ENCODE assay signal across 28 cellular contexts in genomic region chr11:64466115-64466718, GRCh38.
"Had no signal": no experiment of that assay in that cellular context is flagged by ENCODE, and none has a peak within 500 bp of the region (broad histone marks: within the 10 kb centered on the region; RNA-seq: fewer than 3 reads in every experiment).

No MANE protein-coding gene starts in this region.

- ATAC-seq: activated CD4-positive, alpha-beta T cell treated with anti-CD3 and anti-CD28 coated beads for 36 hours; activated naive CD4-positive, alpha-beta T cell treated with anti-CD3 and anti-CD28 coated beads, Interleukin-2, amount 50 U/mL, for 72 hours; activated naive CD8-positive, alpha-beta T cell treated with anti-CD3 and anti-CD28 coated beads, Interleukin-2, amount 50 U/mL, for 24 hours; activated T-cell treated with anti-CD3 and anti-CD28 coated beads, Interleukin-2, amount 50 U/mL, for 72 hours; body of pancreas; esophagus mucosa; T-helper 17 cell had no signal

- H3K27ac Mint-ChIP-seq: activated CD4-positive, alpha-beta memory T cell treated with anti-CD3 and anti-CD28 coated beads for 36 hours; activated CD4-positive, alpha-beta T cell treated with anti-CD3 and anti-CD28 coated beads for 36 hours; activated CD4-positive, alpha-beta T cell treated with anti-CD3 and anti-CD28 coated beads, Interleukin-2, amount 10 ng/mL, durations not matched to agents 24 days and 14 days; activated naive CD4-positive, alpha-beta T cell treated with anti-CD3 and anti-CD28 coated beads, Interleukin-2, amount 10 ng/mL, durations not matched to agents 7 days and 5 days; activated naive CD4-positive, alpha-beta T cell treated with anti-CD3 and anti-CD28 coated beads, Interleukin-2, amount 50 U/mL, for 72 hours; activated naive CD8-positive, alpha-beta T cell treated with anti-CD3 and anti-CD28 coated beads, Interleukin-2, amount 50 U/mL, for 24 hours; activated T-cell treated with anti-CD3 and anti-CD28 coated beads, Interleukin-2, amount 50 U/mL, for 24 hours; activated T-cell treated with anti-CD3 and anti-CD28 coated beads, Interleukin-2, amount 50 U/mL, for 72 hours; endodermal cell; T-helper 17 cell; T-helper 2 cell treated with Interferon-gamma antibody and Interleukin-4, amounts not matched to agents 5 μg/mL and 100 μg/mL, for 36 hours had no signal

- H3K9me3 Mint-ChIP-seq: activated CD4-positive, alpha-beta memory T cell treated with anti-CD3 and anti-CD28 coated beads for 36 hours; activated CD4-positive, alpha-beta T cell treated with anti-CD3 and anti-CD28 coated beads, Interleukin-2, amount 10 ng/mL, durations not matched to agents 24 days and 14 days; activated naive CD4-positive, alpha-beta T cell treated with anti-CD3 and anti-CD28 coated beads, Interleukin-2, amount 10 ng/mL, durations not matched to agents 7 days and 5 days; activated naive CD4-positive, alpha-beta T cell treated with anti-CD3 and anti-CD28 coated beads, Interleukin-2, amount 50 U/mL, for 72 hours; activated naive CD8-positive, alpha-beta T cell treated with anti-CD3 and anti-CD28 coated beads, Interleukin-2, amount 50 U/mL, for 24 hours; activated T-cell treated with anti-CD3 and anti-CD28 coated beads, Interleukin-2, amount 50 U/mL, for 24 hours; endodermal cell; T-helper 2 cell treated with Interferon-gamma antibody and Interleukin-4, amounts not matched to agents 5 μg/mL and 100 μg/mL, for 36 hours had no signal

- H3K4me1 Mint-ChIP-seq: activated naive CD4-positive, alpha-beta T cell treated with anti-CD3 and anti-CD28 coated beads, Interleukin-2, amount 10 ng/mL, durations not matched to agents 7 days and 5 days; activated naive CD8-positive, alpha-beta T cell treated with anti-CD3 and anti-CD28 coated beads, Interleukin-2, amount 50 U/mL, for 24 hours; endodermal cell had no signal

- H3K36me3 Mint-ChIP-seq: activated CD4-positive, alpha-beta memory T cell treated with anti-CD3 and anti-CD28 coated beads for 36 hours; activated naive CD4-positive, alpha-beta T cell treated with anti-CD3 and anti-CD28 coated beads, Interleukin-2, amount 10 ng/mL, durations not matched to agents 7 days and 5 days; activated naive CD4-positive, alpha-beta T cell treated with anti-CD3 and anti-CD28 coated beads, Interleukin-2, amount 50 U/mL, for 72 hours had no signal

- DNase-seq: activated CD4-positive, alpha-beta memory T cell treated with anti-CD3 and anti-CD28 coated beads for 36 hours; activated CD4-positive, alpha-beta T cell treated with anti-CD3 and anti-CD28 coated beads for 36 hours; activated CD4-positive, alpha-beta T cell treated with anti-CD3 and anti-CD28 coated beads, Interleukin-2, amount 10 ng/mL, durations not matched to agents 24 days and 14 days; activated CD4-positive, CD25-positive, alpha-beta regulatory T cell; activated CD4-positive, CD25-positive, alpha-beta regulatory T cell treated with anti-CD3 and anti-CD28 coated beads, Interleukin-2, amount 50 U/mL, for 72 hours; activated CD8-positive, alpha-beta memory T cell treated with anti-CD3 and anti-CD28 coated beads, Interleukin-2, amount 50 U/mL, for 48 hours; activated gamma-delta T cell; activated naive CD4-positive, alpha-beta T cell; activated naive CD4-positive, alpha-beta T cell treated with anti-CD3 and anti-CD28 coated beads, Interleukin-2, amount 10 ng/mL, durations not matched to agents 7 days and 5 days; activated naive CD8-positive, alpha-beta T cell treated with anti-CD3 and anti-CD28 coated beads, Interleukin-2, amount 50 U/mL, for 24 hours; activated T-cell treated with anti-CD3 and anti-CD28 coated beads for 4 hours; activated T-cell treated with anti-CD3 and anti-CD28 coated beads, Interleukin-2, amount 50 U/mL, for 24 hours; activated T-cell treated with anti-CD3 and anti-CD28 coated beads, Interleukin-2, amount 50 U/mL, for 72 hours; adrenal gland; amygdala; aorta; body of pancreas; caudate nucleus; effector memory CD4-positive, alpha-beta T cell; endodermal cell; foreskin fibroblast; head of caudate nucleus; T-helper 1 cell; T-helper 17 cell; T1000 had no signal

- H3K4me3 Mint-ChIP-seq: activated CD4-positive, alpha-beta memory T cell treated with anti-CD3 and anti-CD28 coated beads for 36 hours; activated CD4-positive, alpha-beta T cell treated with anti-CD3 and anti-CD28 coated beads for 36 hours; activated CD4-positive, alpha-beta T cell treated with anti-CD3 and anti-CD28 coated beads, Interleukin-2, amount 10 ng/mL, durations not matched to agents 24 days and 14 days; activated naive CD4-positive, alpha-beta T cell treated with anti-CD3 and anti-CD28 coated beads, Interleukin-2, amount 10 ng/mL, durations not matched to agents 7 days and 5 days; activated naive CD8-positive, alpha-beta T cell treated with anti-CD3 and anti-CD28 coated beads, Interleukin-2, amount 50 U/mL, for 24 hours; activated T-cell treated with anti-CD3 and anti-CD28 coated beads, Interleukin-2, amount 50 U/mL, for 24 hours; activated T-cell treated with anti-CD3 and anti-CD28 coated beads, Interleukin-2, amount 50 U/mL, for 72 hours; endodermal cell; T-helper 17 cell; T-helper 2 cell treated with Interferon-gamma antibody and Interleukin-4, amounts not matched to agents 5 μg/mL and 100 μg/mL, for 36 hours had no signal
